Comparison of ENCODE assay signal across 24 cellular contexts in the genomic region with DNA sequence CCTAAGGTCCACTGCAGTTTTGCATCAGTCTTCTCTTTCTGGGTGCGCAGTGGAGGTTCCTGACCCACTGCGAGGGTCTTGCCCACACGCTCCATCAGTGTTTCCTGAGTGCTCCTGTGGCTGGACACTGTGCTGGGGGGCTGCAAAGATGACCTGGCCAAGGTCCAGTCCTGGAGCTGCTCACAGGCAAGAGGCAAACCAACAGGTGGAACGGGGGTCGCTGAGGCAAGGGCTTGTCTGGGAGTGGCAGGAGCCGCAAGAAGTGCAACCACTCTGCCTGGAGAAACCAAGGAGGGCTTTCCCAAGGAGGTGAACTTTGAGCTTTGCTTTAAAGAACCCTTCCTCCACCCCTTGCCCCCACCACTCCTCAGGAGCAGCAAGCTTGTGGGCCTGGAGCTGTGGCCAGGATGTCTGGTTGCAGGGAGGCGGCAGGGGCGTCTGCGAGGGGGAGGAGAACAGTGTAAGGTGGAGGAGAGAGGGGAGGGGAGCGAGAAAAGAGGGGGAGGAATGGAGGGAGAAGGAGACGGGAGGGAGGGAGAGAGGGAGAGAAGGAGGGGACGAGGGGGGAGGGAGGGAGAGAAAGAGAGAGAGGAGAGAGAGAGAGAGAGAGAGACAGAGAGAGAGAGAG. TPM values are rescaled to one million over a fixed set of nuclear protein-coding genes. Genes with fewer than 3 reads are reported as not detected.
DNase-seq lines count a peak whose midpoint lies in the region; ATAC-seq, FAIRE-seq and TF ChIP-seq lines count a peak whose summit lies in the region.
"Had no signal": no experiment of that assay in that cellular context is flagged by ENCODE, and none has a peak within 500 bp of the region (broad histone marks: within the 10 kb centered on the region; RNA-seq: fewer than 3 reads in every experiment).

No MANE protein-coding gene starts in this region.

- peaks cover 13% of the 10 kb centered on the region for H3K4me1 Mint-ChIP-seq in neural progenitor cell

- intact Hi-C loops in left lung (cut with DNase I), result no loop called here

- no peak overlapping the region for H3K9ac ChIP-seq in HUES64 (ENCODE audit: low read depth, low read length)
- H3K9ac ChIP-seq in H1 (replicated peaks in 1 of 4; ENCODE audit: extremely low read depth in 1 of 4, low read depth in 3 of 4, low read length in 3 of 4), result no peak overlapping the region
- no peak overlapping the region for H3K9ac ChIP-seq in neural progenitor cell

- H3K4me1 ChIP-seq in HUES64 (ENCODE audit: insufficient read depth, low read length), result peaks cover 21% of the 10 kb centered on the region
- peaks cover 9 to 16% (median 12%) of the 10 kb centered on the region in 4 experiments for H3K4me1 ChIP-seq in H1 (replicated peaks in 1 of 4; ENCODE audit: control insufficient read depth in 3 of 4, insufficient read depth in 4 of 4, low read length in 3 of 4)
- H3K4me1 ChIP-seq in neural progenitor cell, result peaks cover 5% of the 10 kb centered on the region
- H3K4me1 ChIP-seq in left lung, result peaks cover 0 to 15% of the 10 kb centered on the region in 2 donors
- H3K4me1 ChIP-seq: upper lobe of right lung had no signal

- no peak for TF ChIP-seq POLR2A in H1 (IDR thresholded peaks at IDR 0.05; ENCODE audit: control extremely low read depth in 1 of 2, low read depth in 2 of 2, low read length in 2 of 2)

- no peak overlapping the region for H3K56ac ChIP-seq in H1 (replicated peaks; ENCODE audit: insufficient read length, low read depth, low read length)

- H3K18ac ChIP-seq in H1 (ENCODE audit: extremely low read depth, low read length), result no peak overlapping the region

- POLR2A ChIA-PET in H1 (lab: Charles Lee; ENCODE audit: partially characterized antibody), result interaction anchor here (1.1 to 3.0 kb wide), 6 partner anchors 12 to 74 kb away, joined by 3 to 11 read pairs (median 4); no protein-coding TSS in a partner anchor

- H3K23ac ChIP-seq in H1 (ENCODE audit: insufficient read length), result no peak overlapping the region

- H3K27me3 Mint-ChIP-seq in neural progenitor cell (ENCODE audit: insufficient read depth, low read depth), result peaks cover 36% of the 10 kb centered on the region

- no peak overlapping the region for H2AFZ ChIP-seq in H1 (ENCODE audit: low read length)
- H2AFZ ChIP-seq in neural progenitor cell (replicated peaks), result no peak overlapping the region

- H3K4me3 Mint-ChIP-seq in neural progenitor cell, result no peak overlapping the region
- H3K4me3 Mint-ChIP-seq: activated T-cell treated with anti-CD3 and anti-CD28 coated beads, Interleukin-2, amount 50 U/mL, for 24 hours; stimulated activated effector memory CD8-positive, alpha-beta T cell treated with anti-CD3 and anti-CD28 coated beads, Interleukin-12 subunit alpha, Interleukin-12 subunit beta, amount 100 ng/mL, for 72 hours had no signal

- H3K36me3 ChIP-seq in HUES64 (ENCODE audit: insufficient read depth, low read length), result no peaks in the 10 kb centered on the region
- no peaks in the 10 kb centered on the region for H3K36me3 ChIP-seq in H1 (ENCODE audit: control insufficient read depth in 2 of 4, insufficient read depth in 4 of 4, low read length in 3 of 4)
- no peaks in the 10 kb centered on the region for H3K36me3 ChIP-seq in neural progenitor cell
- H3K36me3 ChIP-seq in left lung, result no peaks in the 10 kb centered on the region
- H3K36me3 ChIP-seq: brain microvascular endothelial cell, upper lobe of right lung had no signal

- 0 out of 2 replicates have a peak overlapping the region, but pooled peaks have one; percentile 37 for H2BK15ac ChIP-seq in H1 (ENCODE audit: low read length)

- H3K4me3 ChIP-seq in HUES64 (ENCODE audit: low read length) (peak overlapping the region; percentile 49), H1 (ENCODE audit: extremely low read depth in 1 of 4, insufficient read depth in 2 of 4, low read depth in 3 of 4, low read length in 4 of 4) (peak overlapping the region in 3 of 4 experiments; percentile 23 to 65 (median 63); a peak in 5 of 8 replicates), neural progenitor cell (peak overlapping the region; percentile 46), left lung (no peak overlapping the region)
- H3K4me3 ChIP-seq: upper lobe of right lung had no signal

- no peaks in the 10 kb centered on the region for H3K36me3 Mint-ChIP-seq in neural progenitor cell
- H3K36me3 Mint-ChIP-seq: stimulated activated effector memory CD8-positive, alpha-beta T cell treated with anti-CD3 and anti-CD28 coated beads, Interleukin-12 subunit alpha, Interleukin-12 subunit beta, amount 100 ng/mL, for 72 hours had no signal

- H3K79me2 ChIP-seq in H1 (ENCODE audit: control insufficient read depth in 1 of 2, insufficient read depth in 2 of 2, low read length in 2 of 2), result no peaks in the 10 kb centered on the region
- no peaks in the 10 kb centered on the region for H3K79me2 ChIP-seq in neural progenitor cell (ENCODE audit: low read depth)

- H2BK20ac ChIP-seq in H1 (ENCODE audit: low read length), result no peak overlapping the region

- peak; percentile 66 for DNase-seq in DMS53 (lab: John Stamatoyannopoulos, UW)
- no peak for DNase-seq in DMS53 treated with DMSO at 0.1 percent for 48 hours (lab: John Stamatoyannopoulos, UW; ENCODE audit: unreplicated experiment)
- DNase-seq in H1 (ENCODE audit: low read depth in 1 of 2, low spot score in 2 of 2), result no peak
- no peak for DNase-seq in neural progenitor cell (ENCODE audit: low spot score)
- DNase-seq in left lung, result no peak
- DNase-seq: NCI-H1930 had no signal

- TF ChIP-seq RAD21 in H1 (IDR thresholded peaks at IDR 0.05 in 1 of 2, conservative IDR thresholded peaks at IDR 0.05 in 1 of 2; ENCODE audit: low read depth in 2 of 2, low read length in 2 of 2), result no peak

- TF ChIP-seq CTCF in H1 (IDR thresholded peaks at IDR 0.05; ENCODE audit: control extremely low read depth in 1 of 3, insufficient read depth in 1 of 3, low read depth in 1 of 3, low read length in 3 of 3) (no peak), neural progenitor cell (IDR thresholded peaks at IDR 0.05) (no peak), left lung (IDR thresholded peaks at IDR 0.05) (no peak)

- H4K20me1 ChIP-seq in H1 (replicated peaks in 1 of 2; ENCODE audit: control insufficient read depth in 1 of 2, insufficient read depth in 2 of 2, low read length in 2 of 2) (peaks cover 10 to 23% of the 10 kb centered on the region in 2 experiments), neural progenitor cell (ENCODE audit: low read depth) (peaks cover 78% of the 10 kb centered on the region)

- H2AK5ac ChIP-seq in H1 (ENCODE audit: low read depth, low read length), result no peak overlapping the region

- H3K4ac ChIP-seq in H1 (replicated peaks; ENCODE audit: insufficient read length, low read depth, low read length), result no peak overlapping the region

- H3K27me3 ChIP-seq in HUES64 (ENCODE audit: insufficient read depth, low read length), result peaks cover 37% of the 10 kb centered on the region
- peaks cover 0 to 19% (median 6%) of the 10 kb centered on the region in 4 experiments; a peak in 3 of 7 replicates for H3K27me3 ChIP-seq in H1 (replicated peaks in 1 of 4; ENCODE audit: control insufficient read depth in 3 of 4, extremely low read depth in 1 of 4, insufficient read depth in 3 of 4, low read length in 3 of 4)
- peaks cover 56% of the 10 kb centered on the region for H3K27me3 ChIP-seq in neural progenitor cell
- peaks cover 22 to 97% of the 10 kb centered on the region in 2 donors for H3K27me3 ChIP-seq in left lung

- H4K8ac ChIP-seq in H1 (ENCODE audit: extremely low read depth, insufficient read depth, low read length), result no peak overlapping the region

- no peaks in the 10 kb centered on the region for H3K9me3 ChIP-seq in HUES64 (ENCODE audit: insufficient read depth, low read depth, low read length)
- H3K9me3 ChIP-seq in H1 (ENCODE audit: insufficient read depth in 2 of 2, low read depth in 1 of 2, low read length in 1 of 2), result no peaks in the 10 kb centered on the region
- H3K9me3 ChIP-seq in neural progenitor cell (ENCODE audit: low read depth), result no peaks in the 10 kb centered on the region
- no peaks in the 10 kb centered on the region for H3K9me3 ChIP-seq in left lung
- H3K9me3 ChIP-seq: upper lobe of right lung had no signal

- H3K27ac Mint-ChIP-seq in neural progenitor cell, result no peak overlapping the region
- H3K27ac Mint-ChIP-seq: activated T-cell treated with anti-CD3 and anti-CD28 coated beads, Interleukin-2, amount 50 U/mL, for 24 hours; CD4-positive, alpha-beta memory T cell; stimulated activated effector memory CD8-positive, alpha-beta T cell treated with anti-CD3 and anti-CD28 coated beads, Interleukin-12 subunit alpha, Interleukin-12 subunit beta, amount 100 ng/mL, for 72 hours had no signal

- no peak overlapping the region for H3K14ac ChIP-seq in H1 (ENCODE audit: insufficient read length)

- CTCF ChIA-PET in H1 (lab: Charles Lee; ENCODE audit: partially characterized antibody), result interaction anchor here (0.7 to 5.9 kb wide), 22 partner anchors 8 to 726 kb away, joined by 3 to 71 read pairs (median 5); no protein-coding TSS in a partner anchor

- H3K23me2 ChIP-seq in H1 (ENCODE audit: low read depth, low read length), result peaks cover 11% of the 10 kb centered on the region

- H3K4me2 ChIP-seq in H1 (ENCODE audit: insufficient read depth in 1 of 2, low read depth in 2 of 2, low read length in 2 of 2) (peak overlapping the region; percentile 62 to 97), neural progenitor cell (peak overlapping the region; percentile 81)

- peaks cover 3% of the 10 kb centered on the region; the same call in 1 of the 2 replicates for H3K79me1 ChIP-seq in H1 (ENCODE audit: low read depth, low read length)

- peak; percentile 42 for FAIRE-seq in H1 (lab: Jason Lieb, UNC)
- FAIRE-seq: endometrium, G401.6, RCC 7860, TTC549 had no signal

- H4K5ac ChIP-seq in H1 (ENCODE audit: insufficient read length, low read depth, low read length), result no peak overlapping the region

- H4K91ac ChIP-seq in H1 (replicated peaks; ENCODE audit: insufficient read length, low read length), result no peak overlapping the region

- no peak for TF ChIP-seq EP300 in H1 (IDR thresholded peaks at IDR 0.05; ENCODE audit: borderline replicate concordance in 1 of 2, low read depth in 2 of 2, low read length in 2 of 2)

- H3K27ac ChIP-seq in HUES64 (ENCODE audit: low read depth, low read length), result no peak overlapping the region
- no peak overlapping the region for H3K27ac ChIP-seq in H1 (ENCODE audit: low read depth, low read length)
- no peak overlapping the region for H3K27ac ChIP-seq in neural progenitor cell
- H3K27ac ChIP-seq in left lung, result no peak overlapping the region
- H3K27ac ChIP-seq: 22Rv1, brain microvascular endothelial cell, upper lobe of right lung had no signal

- H2BK12ac ChIP-seq in H1 (ENCODE audit: low read depth, low read length), result no peak overlapping the region

- H2BK5ac ChIP-seq in H1 (ENCODE audit: low read depth, low read length), result no peak overlapping the region

- 36% methylated on average over 12 of the region's 12 CpGs for WGBS in HUES64
- WGBS in H1 (ENCODE audit: extremely low coverage in 1 of 2, insufficient coverage in 1 of 2, insufficient read length in 1 of 2, insufficient replicate concordance in 2 of 2, low coverage in 1 of 2, low lambda C conversion rate in 2 of 2, missing lambda C conversion rate in 1 of 2), 2 experiments, result 71% methylated on average over 7 of the region's 12 CpGs; no CpG with 5 or more reads in 1 of the 2 experiments

- peaks cover 5% of the 10 kb centered on the region for H3F3A ChIP-seq in neural progenitor cell (ENCODE audit: low read depth)

- no peak overlapping the region for H2BK120ac ChIP-seq in H1 (replicated peaks; ENCODE audit: low read depth, low read length)

- H3K9me3 Mint-ChIP-seq in neural progenitor cell, result no peaks in the 10 kb centered on the region
- H3K9me3 Mint-ChIP-seq: activated T-cell treated with anti-CD3 and anti-CD28 coated beads, Interleukin-2, amount 50 U/mL, for 24 hours; stimulated activated effector memory CD8-positive, alpha-beta T cell treated with anti-CD3 and anti-CD28 coated beads, Interleukin-12 subunit alpha, Interleukin-12 subunit beta, amount 100 ng/mL, for 72 hours had no signal

- ATAC-seq in left lung (no peak), GM21515 (IDR thresholded peaks at IDR 0.05; ENCODE audit: unreplicated experiment) (no peak), HG02885 (IDR thresholded peaks at IDR 0.05; ENCODE audit: poor library complexity, unreplicated experiment) (no peak)

RNA-seq across cellular contexts. Expression of a gene that starts 0.4 kb away (rescaled TPM):
- polyA plus RNA-seq in HUES64 (2013, experiment 1 of 2), result 0.70 TPM
- 0.44 TPM for polyA plus RNA-seq in HUES64 (2013, experiment 2 of 2)
- total RNA-seq in H1 (2021; fragmentation: NEBNext Ultra II Directional; extraction: Animal tissue kit (Norgen Biotek cat#: 25700)), result 0.32 and 0.42 TPM in 2 replicates
- 0.28 and 0.35 TPM in 2 replicates for polyA plus RNA-seq in H1 (2011; rRNA removed)
- polyA plus RNA-seq in H1 (2011; cell fraction: cytosol; rRNA removed), result 0.40 TPM
- polyA plus RNA-seq in H1 (2011; cell fraction: nucleus; rRNA removed), result 0.24 TPM
- polyA plus RNA-seq in H1 (2012, experiment 1 of 2), result 0.39 to 1.3 TPM (median 0.99 TPM) in 4 replicates
- polyA plus RNA-seq in H1 (2012, experiment 2 of 2), result 0.55 TPM
- 0.14 TPM for polyA plus RNA-seq in H1 (2013, experiment 1 of 2)
- 0.18 TPM for polyA plus RNA-seq in H1 (2013, experiment 2 of 2)
- polyA minus RNA-seq in H1 (2011; rRNA and poly(A)+ RNA removed), result 0.32 and 0.37 TPM in 2 replicates
- not detected for polyA minus RNA-seq in H1 (2011; cell fraction: cytosol; rRNA and poly(A)+ RNA removed)
- not detected for polyA minus RNA-seq in H1 (2011; cell fraction: nucleus; rRNA and poly(A)+ RNA removed)
- total RNA-seq in neural progenitor cell (ENCODE audit: low replicate concordance) (0.06 TPM in 1 of 2 replicates, not detected in the other), left lung (not detected)
- total RNA-seq: activated CD8-positive, alpha-beta memory T cell treated with anti-CD3 and anti-CD28 coated beads for 36 hours; CD4-positive, alpha-beta memory T cell; fibroblast of lung; left cardiac atrium; LHCN-M2; T-helper 1 cell treated with Interleukin-12 subunit alpha and Interleukin-12 subunit beta and Interleukin-4 antibody, amounts not matched to agents 30 ng/mL and 1 ng/mL, for 36 hours; upper lobe of right lung had no signal

Comparison
In these comparisons a context has a peak if more than half of its experiments do, and no peak if none do; other contexts are left out.
1. H3K4me3 ChIP-seq: peak in HUES64 (single experiment), H1 (3 of 4) and neural progenitor cell (single experiment); none in left lung (0 of 2).